Comparison of ENCODE assay signal across 9 cellular contexts in the genomic region with DNA sequence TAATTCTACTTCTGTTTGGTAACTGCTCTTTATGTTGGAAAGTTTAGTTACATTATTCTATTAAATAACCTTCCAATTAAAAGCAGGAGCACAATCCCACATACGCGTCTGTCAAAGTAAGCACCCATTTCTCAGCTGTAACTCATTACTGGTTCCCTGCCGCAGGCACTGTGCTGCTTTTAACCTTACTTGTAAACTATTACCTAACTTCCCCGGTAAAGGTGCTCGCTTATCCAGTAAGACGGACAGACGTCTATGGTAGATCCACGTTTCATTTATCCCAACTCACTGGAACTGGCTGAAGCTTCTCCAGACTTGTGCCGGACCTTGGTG. TPM values are rescaled to one million over a fixed set of nuclear protein-coding genes. Genes with fewer than 3 reads are reported as not detected.
DNase-seq lines count a peak whose midpoint lies in the region; ATAC-seq, FAIRE-seq and TF ChIP-seq lines count a peak whose summit lies in the region.
"Had no signal": no experiment of that assay in that cellular context is flagged by ENCODE, and none has a peak within 500 bp of the region (broad histone marks: within the 10 kb centered on the region; RNA-seq: fewer than 3 reads in every experiment).

No MANE protein-coding gene starts in this region.

- H3K36me3 ChIP-seq in liver (ENCODE audit: control insufficient read depth in 4 of 4, insufficient read depth in 3 of 4, low read depth in 1 of 4, low read length in 3 of 4) (no peaks in the 10 kb centered on the region), HepG2 (replicated peaks in 1 of 2; ENCODE audit: control insufficient read depth in 1 of 2, insufficient read depth in 2 of 2, low read length in 2 of 2) (no peaks in the 10 kb centered on the region), astrocyte (ENCODE audit: insufficient read depth, low read length) (no peaks in the 10 kb centered on the region), uterus (no peaks in the 10 kb centered on the region)

- H3K9me3 ChIP-seq in liver (ENCODE audit: control insufficient read depth in 4 of 4, low read length in 3 of 4) (no peaks in the 10 kb centered on the region), HepG2 (ENCODE audit: low read length) (no peaks in the 10 kb centered on the region), astrocyte (ENCODE audit: insufficient read depth, low read depth, low read length) (no peaks in the 10 kb centered on the region), uterus (no peaks in the 10 kb centered on the region)

- peak overlapping the region; percentile 89 for H3K4me3 Mint-ChIP-seq in astrocyte (ENCODE audit: unreplicated experiment)

- no peak for TF ChIP-seq CTCF in liver (IDR thresholded peaks at IDR 0.05; ENCODE audit: low read depth, low read length, missing input control)
- TF ChIP-seq CTCF in HepG2 (CRISPR knock-in tag; IDR thresholded peaks at IDR 0.05): no peak
- TF ChIP-seq CTCF in astrocyte (IDR thresholded peaks at IDR 0.05; ENCODE audit: insufficient read depth, low read depth, low read length): no peak
- no peak for TF ChIP-seq CTCF in uterus (IDR thresholded peaks at IDR 0.05)

- no peaks in the 10 kb centered on the region for H3K9me3 Mint-ChIP-seq in astrocyte (ENCODE audit: unreplicated experiment)

- no peak for TF ChIP-seq POLR2A in HepG2 (IDR thresholded peaks at IDR 0.05; ENCODE audit: insufficient read depth in 1 of 2, low read depth in 2 of 2, low read length in 2 of 2)
- no peak for TF ChIP-seq POLR2A in uterus (IDR thresholded peaks at IDR 0.05)

- H3K79me2 ChIP-seq in HepG2 (ENCODE audit: insufficient read depth, low read length) (no peaks in the 10 kb centered on the region), astrocyte (ENCODE audit: insufficient read depth, low read length) (no peaks in the 10 kb centered on the region)

- no peak for TF ChIP-seq RAD21 in liver (IDR thresholded peaks at IDR 0.05)
- no peak for TF ChIP-seq RAD21 in HepG2 (CRISPR knock-in tag; IDR thresholded peaks at IDR 0.05)

- peaks cover 4% of the 10 kb centered on the region for H3K27me3 Mint-ChIP-seq in astrocyte (ENCODE audit: low read depth, unreplicated experiment)

- CTCF ChIA-PET in HepG2 (lab: Yijun Ruan, JAX; ENCODE audit: low intra/inter-chr PET ratio, low total read pairs): no interaction called here

- DNase-seq in HepG2 (ENCODE audit: low spot score) (no peak), astrocyte (ENCODE audit: low read depth) (no peak), medulla oblongata (ENCODE audit: extremely low spot score) (peak; percentile 24), uterus (no peak), NCI-H187 treated with DMSO at 0.1 percent for 48 hours (lab: John Stamatoyannopoulos, UW) (no peak), midbrain (lab: John Stamatoyannopoulos, UW) (no peak)

- in situ Hi-C loops in HepG2 (cut with HindIII; ENCODE audit: extremely low pct_ligation_motif_present, low pct_unique_long_range_greater_than_20kb): no loop called here

- H3K4me2 ChIP-seq in HepG2 (ENCODE audit: low read depth, low read length) (no peak overlapping the region), astrocyte (ENCODE audit: low read length) (peak overlapping the region; percentile 91)

- H3K4me3 ChIP-seq in liver (ENCODE audit: low read depth in 1 of 3, low read length in 3 of 3) (peak overlapping the region; percentile 56 to 80 (median 78)), HepG2 (replicated peaks in 1 of 3; ENCODE audit: insufficient read depth in 1 of 3, low read depth in 2 of 3, low read length in 3 of 3) (no peak overlapping the region), astrocyte (ENCODE audit: insufficient read depth, low read depth, low read length) (peak overlapping the region; percentile 65), uterus (peak overlapping the region; percentile 56 to 57)

- no peak overlapping the region for H2AFZ ChIP-seq in HepG2 (ENCODE audit: low read length)
- peak overlapping the region; percentile 78 for H2AFZ ChIP-seq in astrocyte (ENCODE audit: low read depth, low read length)

- peak overlapping the region in 1 of 2 donors; percentile 49 for H3K9ac ChIP-seq in liver (ENCODE audit: low read depth in 1 of 2, low read length in 2 of 2)
- no peak overlapping the region for H3K9ac ChIP-seq in HepG2 (ENCODE audit: insufficient read depth, low read depth, low read length)
- H3K9ac ChIP-seq in astrocyte (ENCODE audit: low read length): no peak overlapping the region

- TF ChIP-seq EP300 in HepG2 (IDR thresholded peaks at IDR 0.05; ENCODE audit: low read depth in 2 of 2, low read length in 2 of 2) (no peak), HepG2 (CRISPR knock-in tag; IDR thresholded peaks at IDR 0.05; ENCODE audit: borderline replicate concordance) (no peak)

- ATAC-seq in HepG2 (no peak; the same call in 2 of the 3 replicates), HG03354 (IDR thresholded peaks at IDR 0.05; ENCODE audit: poor library complexity, severe bottlenecking, unreplicated experiment) (peak; percentile 20)

- H3K4me1 Mint-ChIP-seq in astrocyte (ENCODE audit: low read depth, unreplicated experiment): no peaks in the 10 kb centered on the region

- POLR2A ChIA-PET in HepG2 (lab: Yijun Ruan, JAX): no interaction called here

- H4K20me1 ChIP-seq in HepG2 (ENCODE audit: insufficient read depth, low read length): no peaks in the 10 kb centered on the region
- H4K20me1 ChIP-seq in astrocyte (ENCODE audit: insufficient read depth, low read length): no peaks in the 10 kb centered on the region

- BruUV-seq in HepG2 (replicated peaks; lab: Mats Ljungman, UMichigan): no TSS peak

- H3K4me1 ChIP-seq in liver (ENCODE audit: control insufficient read depth in 4 of 4, insufficient read depth in 4 of 4, low read length in 3 of 4) (peaks cover 2 to 11% (median 6%) of the 10 kb centered on the region in 4 donors), HepG2 (ENCODE audit: insufficient read depth, low read length) (no peaks in the 10 kb centered on the region), astrocyte (ENCODE audit: insufficient read depth, low read length) (peaks cover 3% of the 10 kb centered on the region), uterus (no peaks in the 10 kb centered on the region)

- peak overlapping the region; percentile 44 to 71 for H3K27ac ChIP-seq in liver (ENCODE audit: low read depth in 1 of 2, low read length in 2 of 2)
- no peak overlapping the region for H3K27ac ChIP-seq in HepG2 (ENCODE audit: extremely low read length, insufficient read depth, low read length)
- H3K27ac ChIP-seq in astrocyte (ENCODE audit: low read depth, low read length): no peak overlapping the region
- H3K27ac ChIP-seq in uterus: no peak overlapping the region

- H3K27me3 ChIP-seq in liver (ENCODE audit: control insufficient read depth in 4 of 4, insufficient read depth in 4 of 4, low read length in 3 of 4) (no peaks in the 10 kb centered on the region), HepG2 (ENCODE audit: control insufficient read depth in 1 of 2, insufficient read depth in 2 of 2, low read length in 2 of 2) (peaks cover 1 to 4% of the 10 kb centered on the region in 2 experiments; a peak in 3 of 5 replicates), astrocyte (ENCODE audit: insufficient read depth, low read length) (peaks cover 24% of the 10 kb centered on the region), uterus (no peaks in the 10 kb centered on the region)

- H3K27ac Mint-ChIP-seq in astrocyte (ENCODE audit: unreplicated experiment): no peak overlapping the region

- no peak for FAIRE-seq in HepG2 (lab: Jason Lieb, UNC)
- no peak for FAIRE-seq in astrocyte (lab: Jason Lieb, UNC)
- FAIRE-seq: endometrium had no signal

- intact Hi-C loops in HepG2 (cut with micrococcal nuclease; ENCODE audit: unreplicated experiment) (no loop called here), uterus (cut with DNase I; ENCODE audit: low total_unique reads) (no loop called here)

- 3% methylated on average over 9 of the region's 9 CpGs for WGBS in liver
- WGBS in HepG2 (ENCODE audit: low lambda C conversion rate): 11% methylated on average over 9 of the region's 9 CpGs

- no peaks in the 10 kb centered on the region for H3K36me3 Mint-ChIP-seq in astrocyte (ENCODE audit: low read depth, unreplicated experiment)

RNA-seq across cellular contexts. Expression of gene ENPP4, which starts 0.5 kb away (rescaled TPM):
- total RNA-seq in liver (10 to 100 TPM in 1 of 2 donors, 1 to 10 TPM in 1; 5.8 to 12.6 TPM), HepG2 (2016; rRNA removed; fragmentation: Illumina TruSeq; extraction: Trizol) (0.34 and 0.38 TPM in 2 replicates), astrocyte (5.0 and 5.7 TPM in 2 replicates), uterus (1 to 10 TPM; 1.3 to 9.1 (median 7.5) TPM)
- polyA plus RNA-seq in liver (1 to 10 TPM; 3.6 to 3.8 TPM), HepG2 (2011; rRNA removed) (0.04 and 0.10 TPM in 2 replicates)
- 0.09 TPM in 1 of 2 replicates, not detected in the other for total RNA-seq in HepG2 (2016; cell fraction: cytosol; rRNA removed; fragmentation: Illumina TruSeq; extraction: Trizol; ENCODE audit: low read depth)
- 0.21 and 0.43 TPM in 2 replicates for total RNA-seq in HepG2 (2016; cell fraction: insoluble cytoplasmic fraction; rRNA removed; fragmentation: Illumina TruSeq; extraction: Trizol)
- 0.03 and 0.12 TPM in 2 replicates for total RNA-seq in HepG2 (2016; cell fraction: membrane; rRNA removed; fragmentation: Illumina TruSeq; extraction: Trizol)
- total RNA-seq in HepG2 (2016; cell fraction: nucleus; rRNA removed; fragmentation: Illumina TruSeq; extraction: Trizol): 0.53 and 0.68 TPM in 2 replicates
- polyA plus RNA-seq in HepG2 (2011; cell fraction: cytosol; rRNA removed): 0.03 and 0.04 TPM in 2 replicates
- 0.05 TPM in 1 of 2 replicates, not detected in the other for polyA plus RNA-seq in HepG2 (2011; cell fraction: nucleus; rRNA removed)
- polyA plus RNA-seq in HepG2 (2012): 0.05 and 0.12 TPM in 2 replicates
- 0.02 TPM in 1 of 2 replicates, not detected in the other for polyA plus RNA-seq in HepG2 (2016; cell fraction: cytosol; fragmentation: Illumina TruSeq; extraction: Trizol; ENCODE audit: low read depth)
- 0.21 and 0.23 TPM in 2 replicates for polyA plus RNA-seq in HepG2 (2016; cell fraction: insoluble cytoplasmic fraction; fragmentation: Illumina TruSeq; extraction: Trizol; ENCODE audit: low read depth)
- 0.06 and 0.09 TPM in 2 replicates for polyA plus RNA-seq in HepG2 (2016; cell fraction: membrane; fragmentation: Illumina TruSeq; extraction: Trizol; ENCODE audit: low read depth)
- 0.38 and 0.59 TPM in 2 replicates for polyA plus RNA-seq in HepG2 (2016; cell fraction: nucleus; fragmentation: Illumina TruSeq; extraction: Trizol; ENCODE audit: insufficient read depth, low read depth)
- polyA minus RNA-seq in HepG2 (2011; rRNA and poly(A)+ RNA removed; ENCODE audit: low replicate concordance): not detected in 2 replicates
- not detected in 2 replicates for polyA minus RNA-seq in HepG2 (2011; cell fraction: cytosol; rRNA and poly(A)+ RNA removed)
- 0.12 TPM in 1 of 2 replicates, not detected in the other for polyA minus RNA-seq in HepG2 (2011; cell fraction: nucleus; rRNA and poly(A)+ RNA removed)

RNA-seq across cellular contexts. Expression of gene ENPP5, which starts 41.5 kb away (rescaled TPM):
- total RNA-seq in liver (1 to 10 TPM in 1 of 2 donors, under 1 TPM in 1; 0.59 to 3.2 TPM), HepG2 (2016; rRNA removed; fragmentation: Illumina TruSeq; extraction: Trizol) (not detected in 2 replicates), astrocyte (1.4 and 1.8 TPM in 2 replicates), uterus (1 to 10 TPM in 1 of 4 donors, under 1 TPM in 1, not detected in 2; 0.73 to 8.1 TPM)
- polyA plus RNA-seq in liver (under 1 TPM; 0.17 to 0.56 TPM), HepG2 (2011; rRNA removed) (not detected in 2 replicates)
- total RNA-seq in HepG2 (2016; cell fraction: cytosol; rRNA removed; fragmentation: Illumina TruSeq; extraction: Trizol; ENCODE audit: low read depth): not detected in 2 replicates
- not detected in 2 replicates for total RNA-seq in HepG2 (2016; cell fraction: insoluble cytoplasmic fraction; rRNA removed; fragmentation: Illumina TruSeq; extraction: Trizol)
- not detected in 2 replicates for total RNA-seq in HepG2 (2016; cell fraction: membrane; rRNA removed; fragmentation: Illumina TruSeq; extraction: Trizol)
- not detected in 2 replicates for total RNA-seq in HepG2 (2016; cell fraction: nucleus; rRNA removed; fragmentation: Illumina TruSeq; extraction: Trizol)
- not detected in 2 replicates for polyA plus RNA-seq in HepG2 (2011; cell fraction: cytosol; rRNA removed)
- not detected in 2 replicates for polyA plus RNA-seq in HepG2 (2011; cell fraction: nucleus; rRNA removed)
- not detected in 2 replicates for polyA plus RNA-seq in HepG2 (2012)
- polyA plus RNA-seq in HepG2 (2016; cell fraction: cytosol; fragmentation: Illumina TruSeq; extraction: Trizol; ENCODE audit: low read depth): not detected in 2 replicates
- not detected in 2 replicates for polyA plus RNA-seq in HepG2 (2016; cell fraction: insoluble cytoplasmic fraction; fragmentation: Illumina TruSeq; extraction: Trizol; ENCODE audit: low read depth)
- polyA plus RNA-seq in HepG2 (2016; cell fraction: membrane; fragmentation: Illumina TruSeq; extraction: Trizol; ENCODE audit: low read depth): not detected in 2 replicates
- polyA plus RNA-seq in HepG2 (2016; cell fraction: nucleus; fragmentation: Illumina TruSeq; extraction: Trizol; ENCODE audit: insufficient read depth, low read depth): not detected in 2 replicates
- polyA minus RNA-seq in HepG2 (2011; rRNA and poly(A)+ RNA removed; ENCODE audit: low replicate concordance): not detected in 2 replicates
- polyA minus RNA-seq in HepG2 (2011; cell fraction: cytosol; rRNA and poly(A)+ RNA removed): not detected in 2 replicates
- polyA minus RNA-seq in HepG2 (2011; cell fraction: nucleus; rRNA and poly(A)+ RNA removed): not detected in 2 replicates

Comparison
In these comparisons a context has a peak if more than half of its experiments do, and no peak if none do; other contexts are left out.
1. H3K27ac ChIP-seq: peak in liver (2 of 2); none in HepG2 (single experiment), astrocyte (single experiment) and uterus (0 of 2).
2. H3K4me3 ChIP-seq: peak in liver (3 of 3), astrocyte (single experiment) and uterus (2 of 2); none in HepG2 (0 of 3).